In the genomic region with DNA sequence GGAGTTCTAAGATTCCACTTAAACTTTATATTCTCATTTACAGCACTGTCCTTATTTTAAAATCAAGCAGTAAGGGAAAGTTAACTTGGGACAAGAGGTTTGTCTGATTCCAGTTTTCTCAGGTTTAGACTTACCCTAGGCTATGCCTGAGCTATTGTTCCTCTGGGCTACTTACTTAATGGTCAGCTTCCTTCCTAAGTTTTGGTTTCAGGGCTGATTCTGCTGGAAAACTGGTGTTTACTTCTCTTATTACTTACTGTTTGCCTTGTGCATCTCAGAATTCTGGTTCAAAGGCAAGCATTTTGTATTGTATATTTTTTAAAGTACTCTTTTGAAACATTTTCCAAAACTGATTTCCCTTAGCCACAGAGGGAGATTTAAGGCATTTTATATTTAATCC, we compare ENCODE assay signal across 24 cellular contexts.
DNase-seq lines count a peak whose midpoint lies in the region; ATAC-seq and TF ChIP-seq lines count a peak whose summit lies in the region.
"Had no signal": no experiment of that assay in that cellular context is flagged by ENCODE, and none has a peak within 500 bp of the region (broad histone marks: within the 10 kb centered on the region; RNA-seq: fewer than 3 reads in every experiment).

No MANE protein-coding gene starts in this region.

- H3K4me1 Mint-ChIP-seq in stimulated activated effector memory CD8-positive, alpha-beta T cell treated with anti-CD3 and anti-CD28 coated beads, Interleukin-12 subunit alpha, Interleukin-12 subunit beta, amount 100 ng/mL, for 72 hours, result peaks cover 47% of the 10 kb centered on the region

- TF ChIP-seq CTCF in left ventricle myocardium inferior (IDR thresholded peaks at IDR 0.05; ENCODE audit: borderline replicate concordance) (no peak), dorsolateral prefrontal cortex (IDR thresholded peaks at IDR 0.05 in 54 of 56, conservative IDR thresholded peaks at IDR 0.05 in 2 of 56; ENCODE audit: low read depth in 1 of 56, partially characterized antibody in 56 of 56) (no peak), GM13977 (IDR thresholded peaks at IDR 0.05; ENCODE audit: extremely low read depth, insufficient read depth, missing control alignments) (no peak)

- H3K4me1 ChIP-seq in left ventricle myocardium inferior, result peaks cover 81% of the 10 kb centered on the region

- peaks cover 54% of the 10 kb centered on the region for H3K36me3 Mint-ChIP-seq in stimulated activated effector memory CD8-positive, alpha-beta T cell treated with anti-CD3 and anti-CD28 coated beads, Interleukin-12 subunit alpha, Interleukin-12 subunit beta, amount 100 ng/mL, for 72 hours

- H3K9me3 Mint-ChIP-seq in stimulated activated effector memory CD8-positive, alpha-beta T cell treated with anti-CD3 and anti-CD28 coated beads, Interleukin-12 subunit alpha, Interleukin-12 subunit beta, amount 100 ng/mL, for 72 hours, result no peaks in the 10 kb centered on the region
- H3K9me3 Mint-ChIP-seq: CD14-positive monocyte, endodermal cell had no signal

- peaks cover 32% of the 10 kb centered on the region for H3K36me3 ChIP-seq in left ventricle myocardium inferior
- H3K36me3 ChIP-seq: MG63, thoracic aorta had no signal

- no peak overlapping the region for H3K27ac Mint-ChIP-seq in stimulated activated effector memory CD8-positive, alpha-beta T cell treated with anti-CD3 and anti-CD28 coated beads, Interleukin-12 subunit alpha, Interleukin-12 subunit beta, amount 100 ng/mL, for 72 hours
- H3K27ac Mint-ChIP-seq: endodermal cell had no signal

- no peak overlapping the region for H3K4me3 Mint-ChIP-seq in stimulated activated effector memory CD8-positive, alpha-beta T cell treated with anti-CD3 and anti-CD28 coated beads, Interleukin-12 subunit alpha, Interleukin-12 subunit beta, amount 100 ng/mL, for 72 hours
- H3K4me3 Mint-ChIP-seq: CD14-positive monocyte, endodermal cell had no signal

- H3K27me3 ChIP-seq in left ventricle myocardium inferior (ENCODE audit: low read depth), result no peaks in the 10 kb centered on the region
- H3K27me3 ChIP-seq in dorsolateral prefrontal cortex, result no peaks in the 10 kb centered on the region
- H3K27me3 ChIP-seq: MG63, Peyer's patch had no signal

- no peaks in the 10 kb centered on the region for H3K9me3 ChIP-seq in left ventricle myocardium inferior (replicated peaks)
- H3K9me3 ChIP-seq: MG63, Peyer's patch, thoracic aorta had no signal

- H3K4me3 ChIP-seq in left ventricle myocardium inferior, result no peak overlapping the region
- no peak overlapping the region for H3K4me3 ChIP-seq in dorsolateral prefrontal cortex
- H3K4me3 ChIP-seq: MG63, Peyer's patch, thoracic aorta had no signal

- intact Hi-C loops in left ventricle myocardium inferior (cut with micrococcal nuclease) (no loop called here), Right ventricle myocardium superior (cut with DNase I) (no loop called here), dorsolateral prefrontal cortex (cut with DNase I) (loop anchor here in 1 of 2 donors (5.0 kb wide), 1 partner anchor 342 kb away; a partner anchor contains a TSS)

- no peak for DNase-seq in left ventricle myocardium inferior
- no peak for DNase-seq in Right ventricle myocardium superior
- DNase-seq in dorsolateral prefrontal cortex, result no peak
- peak; percentile 10 for DNase-seq in midbrain (lab: John Stamatoyannopoulos, UW)
- DNase-seq in stimulated activated effector memory CD8-positive, alpha-beta T cell treated with anti-CD3 and anti-CD28 coated beads, Interleukin-12 subunit alpha, Interleukin-12 subunit beta, amount 100 ng/mL, for 72 hours (ENCODE audit: low spot score in 2 of 2), result no peak
- DNase-seq in effector CD8-positive, alpha-beta T cell (lab: John Stamatoyannopoulos, UW), result no peak
- no peak for DNase-seq in GM13977 (ENCODE audit: low spot score)
- DNase-seq: activated CD4-positive, alpha-beta T cell treated with anti-CD3 and anti-CD28 coated beads for 48 hours; activated CD8-positive, alpha-beta memory T cell treated with anti-CD3 and anti-CD28 coated beads, Interleukin-2, amount 50 U/mL, for 48 hours; activated naive CD4-positive, alpha-beta T cell; central memory CD4-positive, alpha-beta T cell; endodermal cell; foreskin melanocyte; left ventricle myocardium superior; NCI-H1694; NCI-H774; Peyer's patch; stimulated activated CD4-positive, alpha-beta T cell treated with anti-CD3 and anti-CD28 coated beads, Interleukin-4, amount 100 ng/mL, for 24 hours; SW 1271 had no signal

- peak overlapping the region; percentile 42 for H3K27ac ChIP-seq in left ventricle myocardium inferior (replicated peaks)
- peak overlapping the region in 49 of 59 donors; percentile 1 to 94 (median 65) for H3K27ac ChIP-seq in dorsolateral prefrontal cortex
- H3K27ac ChIP-seq: parathyroid adenoma, thoracic aorta had no signal

- in situ Hi-C loops in GM13977 (cut with MboI; ENCODE audit: low pct_unique_long_range_greater_than_20kb, low sequenced_read_pairs, unreplicated experiment), result no loop called here

- ATAC-seq in Right ventricle myocardium superior (ENCODE audit: poor library complexity) (no peak), HG02885 (IDR thresholded peaks at IDR 0.05; ENCODE audit: poor library complexity, unreplicated experiment) (no peak)
- ATAC-seq in stimulated activated effector memory CD8-positive, alpha-beta T cell treated with anti-CD3 and anti-CD28 coated beads, Interleukin-12 subunit alpha, Interleukin-12 subunit beta, amount 100 ng/mL, for 72 hours, result no peak
- ATAC-seq: left ventricle myocardium superior had no signal
